ENCODE assay signal across 12 cellular contexts in the genomic region with DNA sequence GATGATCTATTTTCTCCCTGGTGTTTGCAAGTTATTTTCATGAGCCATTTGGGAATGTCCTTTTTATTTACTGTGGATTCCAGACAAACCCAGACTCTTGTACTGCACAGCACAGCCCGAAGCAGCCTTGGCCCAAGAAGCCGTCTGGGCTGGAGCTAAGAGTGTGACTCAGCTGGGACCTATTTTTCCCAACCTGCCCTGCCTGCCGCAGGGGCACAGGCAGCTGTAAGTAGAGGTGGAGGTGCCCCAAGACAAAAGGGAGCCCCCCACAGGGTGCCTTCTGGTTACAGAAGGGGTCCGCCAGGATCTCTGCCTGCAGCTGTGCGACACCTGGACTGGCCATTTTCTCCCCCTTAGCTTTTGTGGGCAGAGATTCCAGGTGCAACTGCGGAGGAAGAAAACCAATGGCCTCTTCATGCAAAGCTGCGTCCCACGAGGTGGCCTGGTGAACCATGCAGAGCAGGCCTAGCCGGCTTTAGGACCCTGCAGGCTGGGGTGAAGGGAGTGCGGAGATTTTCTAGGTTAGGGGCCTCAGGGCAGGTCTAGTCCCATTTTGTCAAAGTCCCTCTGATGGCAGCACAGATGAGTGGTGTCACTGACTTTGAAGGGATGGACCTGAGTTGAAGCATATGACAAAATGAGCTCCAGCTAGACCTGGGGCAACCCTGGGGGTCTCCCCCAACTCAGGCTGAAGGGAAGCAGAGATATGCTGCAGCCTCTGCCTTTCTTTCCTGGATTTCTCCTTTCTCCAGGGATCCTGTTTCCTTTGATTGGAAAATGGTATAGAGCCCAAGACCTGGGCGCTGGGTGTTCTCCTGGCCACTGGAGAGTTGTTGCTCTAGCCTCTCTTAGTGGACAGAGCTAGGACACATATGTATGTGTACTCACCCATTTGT.
DNase-seq lines count a peak whose midpoint lies in the region; ATAC-seq and TF ChIP-seq lines count a peak whose summit lies in the region.
"Had no signal": no experiment of that assay in that cellular context is flagged by ENCODE, and none has a peak within 500 bp of the region (broad histone marks: within the 10 kb centered on the region; RNA-seq: fewer than 3 reads in every experiment).

No MANE protein-coding gene starts in this region.

- intact Hi-C loops in sigmoid colon (cut with DNase I): no loop called here

- no peaks in the 10 kb centered on the region for H3K27me3 ChIP-seq in sigmoid colon

- no peaks in the 10 kb centered on the region for H3K9me3 ChIP-seq in T-helper 17 cell (ENCODE audit: control insufficient read depth, low read length, poor library complexity, severe bottlenecking)
- H3K9me3 ChIP-seq in sigmoid colon: no peaks in the 10 kb centered on the region

- H3K27ac ChIP-seq in sigmoid colon: peak overlapping the region in 1 of 4 donors; percentile 43

- TF ChIP-seq CTCF in foreskin fibroblast (IDR thresholded peaks at IDR 0.05; ENCODE audit: low read depth, low read length) (no peak), nephron progenitor cell (IDR thresholded peaks at IDR 0.05) (no peak), sigmoid colon (IDR thresholded peaks at IDR 0.05) (no peak)

- H3K4me3 ChIP-seq in foreskin fibroblast (ENCODE audit: low read depth in 1 of 2, low read length in 2 of 2) (no peak overlapping the region), sigmoid colon (no peak overlapping the region)

- H3K4me1 Mint-ChIP-seq in T-helper 1 cell treated with Interleukin-12 subunit alpha and Interleukin-12 subunit beta and Interleukin-4 antibody, amounts not matched to agents 30 μg/mL and 1 μg/mL, for 36 hours (ENCODE audit: low read depth): peaks cover 30% of the 10 kb centered on the region
- H3K4me1 Mint-ChIP-seq in T-helper 17 cell (peaks cover 14% of the 10 kb centered on the region), nephron progenitor cell (peaks cover 12% of the 10 kb centered on the region)
- H3K4me1 Mint-ChIP-seq in stimulated activated effector memory CD8-positive, alpha-beta T cell treated with anti-CD3 and anti-CD28 coated beads, Interleukin-12 subunit alpha, Interleukin-12 subunit beta, amount 100 ng/mL, for 72 hours: peaks cover 34% of the 10 kb centered on the region

- no peaks in the 10 kb centered on the region for H3K36me3 ChIP-seq in sigmoid colon

- TF ChIP-seq POLR2A in sigmoid colon (IDR thresholded peaks at IDR 0.05): no peak

- no peak overlapping the region for H3K4me3 Mint-ChIP-seq in T-helper 1 cell treated with Interleukin-12 subunit alpha and Interleukin-12 subunit beta and Interleukin-4 antibody, amounts not matched to agents 30 μg/mL and 1 μg/mL, for 36 hours
- H3K4me3 Mint-ChIP-seq in T-helper 17 cell (no peak overlapping the region), nephron progenitor cell (no peak overlapping the region)
- H3K4me3 Mint-ChIP-seq in stimulated activated effector memory CD8-positive, alpha-beta T cell treated with anti-CD3 and anti-CD28 coated beads, Interleukin-12 subunit alpha, Interleukin-12 subunit beta, amount 100 ng/mL, for 72 hours: peak overlapping the region; percentile 54

- WGBS in sigmoid colon, 2 donors: 76 to 77% methylated on average over 11 of the region's 11 CpGs

- no peak for TF ChIP-seq EP300 in sigmoid colon (IDR thresholded peaks at IDR 0.05)

- ATAC-seq in T-helper 17 cell: no peak
- ATAC-seq in stimulated activated effector memory CD8-positive, alpha-beta T cell treated with anti-CD3 and anti-CD28 coated beads, Interleukin-12 subunit alpha, Interleukin-12 subunit beta, amount 100 ng/mL, for 72 hours: no peak

- H3K27me3 Mint-ChIP-seq in T-helper 1 cell treated with Interleukin-12 subunit alpha and Interleukin-12 subunit beta and Interleukin-4 antibody, amounts not matched to agents 30 μg/mL and 1 μg/mL, for 36 hours (ENCODE audit: low read depth): no peaks in the 10 kb centered on the region
- H3K27me3 Mint-ChIP-seq in T-helper 17 cell (no peaks in the 10 kb centered on the region), nephron progenitor cell (ENCODE audit: low read depth, poor library complexity) (peaks cover 11% of the 10 kb centered on the region)

- H3K4me1 ChIP-seq in sigmoid colon: peaks cover 0 to 5% (median 0%) of the 10 kb centered on the region in 4 donors

- H3K9me3 Mint-ChIP-seq in T-helper 1 cell treated with Interleukin-12 subunit alpha and Interleukin-12 subunit beta and Interleukin-4 antibody, amounts not matched to agents 30 μg/mL and 1 μg/mL, for 36 hours: peaks cover 16% of the 10 kb centered on the region
- H3K9me3 Mint-ChIP-seq in stimulated activated effector memory CD8-positive, alpha-beta T cell treated with anti-CD3 and anti-CD28 coated beads, Interleukin-12 subunit alpha, Interleukin-12 subunit beta, amount 100 ng/mL, for 72 hours: peaks cover 6% of the 10 kb centered on the region
- peaks cover 24% of the 10 kb centered on the region for H3K9me3 Mint-ChIP-seq in nephron progenitor cell

- no peak for DNase-seq in T-helper 1 cell
- no peak for DNase-seq in T-helper 17 cell
- peak; percentile 77 to 88 for DNase-seq in foreskin fibroblast
- DNase-seq in stimulated activated effector memory CD8-positive, alpha-beta T cell treated with anti-CD3 and anti-CD28 coated beads, Interleukin-12 subunit alpha, Interleukin-12 subunit beta, amount 100 ng/mL, for 72 hours (ENCODE audit: low spot score in 2 of 2): no peak
- no peak for DNase-seq in nephron progenitor cell
- DNase-seq in sigmoid colon: no peak
- no peak for DNase-seq in germinal center (ENCODE audit: low spot score)
- DNase-seq: 8988T, anterior cingulate cortex, NCI-H2171 treated with DMSO at 0.1 percent for 48 hours, T1000 had no signal

- H3K36me3 Mint-ChIP-seq in T-helper 1 cell treated with Interleukin-12 subunit alpha and Interleukin-12 subunit beta and Interleukin-4 antibody, amounts not matched to agents 30 μg/mL and 1 μg/mL, for 36 hours (ENCODE audit: low read depth): peaks cover 11% of the 10 kb centered on the region
- no peaks in the 10 kb centered on the region for H3K36me3 Mint-ChIP-seq in T-helper 17 cell (ENCODE audit: low read depth)
- no peaks in the 10 kb centered on the region for H3K36me3 Mint-ChIP-seq in stimulated activated effector memory CD8-positive, alpha-beta T cell treated with anti-CD3 and anti-CD28 coated beads, Interleukin-12 subunit alpha, Interleukin-12 subunit beta, amount 100 ng/mL, for 72 hours
- H3K36me3 Mint-ChIP-seq in nephron progenitor cell (ENCODE audit: low read depth): peaks cover 6% of the 10 kb centered on the region

- H3K27ac Mint-ChIP-seq in T-helper 1 cell treated with Interleukin-12 subunit alpha and Interleukin-12 subunit beta and Interleukin-4 antibody, amounts not matched to agents 30 μg/mL and 1 μg/mL, for 36 hours: peak overlapping the region; percentile 81
- H3K27ac Mint-ChIP-seq in T-helper 17 cell (peak overlapping the region; percentile 14), nephron progenitor cell (no peak overlapping the region)
- H3K27ac Mint-ChIP-seq in stimulated activated effector memory CD8-positive, alpha-beta T cell treated with anti-CD3 and anti-CD28 coated beads, Interleukin-12 subunit alpha, Interleukin-12 subunit beta, amount 100 ng/mL, for 72 hours: peak overlapping the region; percentile 71

Comparison
In these comparisons a context has a peak if more than half of its experiments do, and no peak if none do; other contexts are left out.
1. DNase-seq: peak in foreskin fibroblast (2 of 2); none in T-helper 1 cell (0 of 5), T-helper 17 cell (0 of 3), stimulated activated effector memory CD8-positive, alpha-beta T cell treated with anti-CD3 and anti-CD28 coated beads, Interleukin-12 subunit alpha, Interleukin-12 subunit beta, amount 100 ng/mL, for 72 hours (0 of 2), nephron progenitor cell (single experiment), sigmoid colon (single experiment) and germinal center (single experiment).